21 cellular contexts compared by ENCODE assay signal in genomic region chr15:77877869-77878577, GRCh38.
DNase-seq lines count a peak whose midpoint lies in the region; ATAC-seq and TF ChIP-seq lines count a peak whose summit lies in the region.
"Had no signal": no experiment of that assay in that cellular context is flagged by ENCODE, and none has a peak within 500 bp of the region (broad histone marks: within the 10 kb centered on the region; RNA-seq: fewer than 3 reads in every experiment).

No MANE protein-coding gene starts in this region.

- no peak overlapping the region for H3K18ac ChIP-seq in IMR-90 (ENCODE audit: low read depth, low read length)

- H4K5ac ChIP-seq in IMR-90 (ENCODE audit: low read depth, low read length): no peak overlapping the region

- H2BK120ac ChIP-seq in IMR-90 (ENCODE audit: low read depth, low read length): no peak overlapping the region

- no peak overlapping the region for H3K27ac ChIP-seq in IMR-90 (ENCODE audit: insufficient read depth, low read length)
- peak overlapping the region; percentile 13 for H3K27ac ChIP-seq in muscle layer of colon (ENCODE audit: low read depth, low read length)
- H3K27ac ChIP-seq: A549 had no signal

- no peak overlapping the region for H2BK20ac ChIP-seq in IMR-90 (ENCODE audit: low read depth, low read length)

- no peak overlapping the region for H3K4me3 ChIP-seq in AG10803 (ENCODE audit: low read length)
- no peak overlapping the region for H3K4me3 ChIP-seq in IMR-90 (ENCODE audit: insufficient read depth, low read depth, low read length)
- H3K4me3 ChIP-seq in adipocyte (ENCODE audit: low read length): no peak overlapping the region
- H3K4me3 ChIP-seq in muscle layer of colon (ENCODE audit: low read depth in 1 of 2, low read length in 2 of 2): no peak overlapping the region
- H3K4me3 ChIP-seq: A549, GM23338, HAP-1 had no signal

- in situ Hi-C loops in IMR-90 (cut with MboI; ENCODE audit: low sequenced_read_pairs): no loop called here

- H3K9me1 ChIP-seq in IMR-90 (ENCODE audit: insufficient read depth, low read length): no peaks in the 10 kb centered on the region

- TF ChIP-seq POLR2A in IMR-90 (IDR thresholded peaks at IDR 0.05; ENCODE audit: low read depth, low read length): no peak

- TF ChIP-seq RAD21 in IMR-90 (IDR thresholded peaks at IDR 0.05; ENCODE audit: low read length): no peak

- H2AK9ac ChIP-seq in IMR-90 (replicated peaks; ENCODE audit: low read depth, low read length, poor library complexity): peak overlapping the region; percentile 31

- no peak overlapping the region for H3K9ac ChIP-seq in IMR-90 (ENCODE audit: low read depth, low read length)
- H3K9ac ChIP-seq in adipocyte (ENCODE audit: low read length): no peak overlapping the region
- H3K9ac ChIP-seq in muscle layer of colon (ENCODE audit: low read length): no peak overlapping the region

- no peaks in the 10 kb centered on the region for H3K79me1 ChIP-seq in IMR-90 (ENCODE audit: low read depth in 1 of 2, low read length in 2 of 2)

- ATAC-seq in IMR-90 (ENCODE audit: low read depth): no peak
- ATAC-seq: A549, GM23338, Panc1 had no signal

- H3K4me1 ChIP-seq in IMR-90 (ENCODE audit: control insufficient read depth, insufficient read depth, low read length) (no peaks in the 10 kb centered on the region), adipocyte (ENCODE audit: control insufficient read depth, insufficient read depth, low read length) (no peaks in the 10 kb centered on the region), muscle layer of colon (ENCODE audit: insufficient read depth, low read length) (no peaks in the 10 kb centered on the region)
- H3K4me1 ChIP-seq: A549, HAP-1 had no signal

- H2AFZ ChIP-seq in IMR-90 (replicated peaks; ENCODE audit: low read length, poor library complexity): no peak overlapping the region
- H2AFZ ChIP-seq: GM23338 had no signal

- TF ChIP-seq CTCF in AG10803 (conservative IDR thresholded peaks at IDR 0.05; ENCODE audit: low read length) (no peak), IMR-90 (conservative IDR thresholded peaks at IDR 0.05; ENCODE audit: low read depth, low read length) (no peak)

- no peak overlapping the region for H4K8ac ChIP-seq in IMR-90 (ENCODE audit: low read depth in 2 of 2, low read length in 2 of 2)

- H3K23ac ChIP-seq in IMR-90 (ENCODE audit: low read depth, low read length): no peak overlapping the region

- no peaks in the 10 kb centered on the region for H4K20me1 ChIP-seq in IMR-90 (ENCODE audit: insufficient read depth, low read length)

- no peak overlapping the region for H3K4me2 ChIP-seq in IMR-90 (ENCODE audit: low read depth, low read length)
- H3K4me2 ChIP-seq: A549, GM23338 had no signal

- H2BK5ac ChIP-seq in IMR-90 (ENCODE audit: low read depth, low read length, poor library complexity, severe bottlenecking): no peak overlapping the region

- H3K56ac ChIP-seq in IMR-90 (ENCODE audit: extremely low read depth, insufficient read depth, low read length): no peak overlapping the region

- no peak overlapping the region for H3K14ac ChIP-seq in IMR-90 (replicated peaks; ENCODE audit: low read depth, low read length)

- H3K36me3 ChIP-seq in IMR-90 (ENCODE audit: control insufficient read depth, insufficient read depth, low read length): no peaks in the 10 kb centered on the region
- no peaks in the 10 kb centered on the region for H3K36me3 ChIP-seq in adipocyte (ENCODE audit: control insufficient read depth, insufficient read depth, low read length, severe bottlenecking)
- no peaks in the 10 kb centered on the region for H3K36me3 ChIP-seq in muscle layer of colon (ENCODE audit: insufficient read depth, low read length)
- H3K36me3 ChIP-seq: HAP-1 had no signal

- no peak overlapping the region for H2AK5ac ChIP-seq in IMR-90 (ENCODE audit: low read depth, low read length)

- dilution Hi-C loops in IMR-90 (cut with HindIII; ENCODE audit: low sequenced_read_pairs, unreplicated experiment): no loop called here

- no TSS peak for BruUV-seq in IMR-90 (replicated peaks; lab: Mats Ljungman, UMichigan)

- no peaks in the 10 kb centered on the region for H3K9me3 ChIP-seq in IMR-90 (ENCODE audit: control insufficient read depth, insufficient read depth, low read length)
- H3K9me3 ChIP-seq in adipocyte (ENCODE audit: control insufficient read depth, low read length): no peaks in the 10 kb centered on the region
- H3K9me3 ChIP-seq in muscle layer of colon (ENCODE audit: low read length): no peaks in the 10 kb centered on the region
- H3K9me3 ChIP-seq: A549, HAP-1 had no signal

- intact Hi-C loops in IMR-90 (cut with micrococcal nuclease): no loop called here

- no peak overlapping the region for H4K91ac ChIP-seq in IMR-90 (ENCODE audit: insufficient read depth, low read depth, low read length)

- POLR2A ChIA-PET in IMR-90 (lab: Charles Lee; ENCODE audit: unreplicated experiment): no interaction called here

- CTCF ChIA-PET in IMR-90 (lab: Yijun Ruan, JAX): interaction anchor here (0.8 kb wide), 1 partner anchor 245 kb away, joined by 3 read pairs; no protein-coding TSS in a partner anchor

- no peak overlapping the region for H2BK15ac ChIP-seq in IMR-90 (ENCODE audit: low read depth, low read length)

- no CpG with 5 or more reads among the region's 5 CpGs for WGBS in IMR-90 (ENCODE audit: extremely low coverage in 2 of 2, insufficient read length in 1 of 2), 2 experiments

- H3K27me3 ChIP-seq in IMR-90 (ENCODE audit: control insufficient read depth, insufficient read depth, low read length) (peaks cover 5% of the 10 kb centered on the region), adipocyte (replicated peaks; ENCODE audit: control insufficient read depth, insufficient read depth, low read length) (no peaks in the 10 kb centered on the region), muscle layer of colon (ENCODE audit: control insufficient read depth in 1 of 2, insufficient read depth in 2 of 2, low read length in 2 of 2) (no peaks in the 10 kb centered on the region)

- no peak overlapping the region for H3K4ac ChIP-seq in IMR-90 (ENCODE audit: low read depth, low read length)

- DNase-seq in AG10803 (ENCODE audit: low read depth): peak; percentile 11
- DNase-seq in IMR-90: no peak
- peak; percentile 6 for DNase-seq in adipocyte (ENCODE audit: low read depth)
- DNase-seq in stimulated activated CD4-positive, alpha-beta T cell treated with anti-CD3 and anti-CD28 coated beads, Interleukin-4, amount 100 ng/mL, for 1 hour: no peak
- no peak for DNase-seq in NCI-H1092 (lab: John Stamatoyannopoulos, UW)
- no peak for DNase-seq in activated effector memory CD4-positive, alpha-beta T cell treated with Interleukin-2 at 50 U/mL for 16 hours
- DNase-seq: C1 segment of cervical spinal cord; CD4-positive, alpha-beta memory T cell; COR-L47; DMS53; NCI-H1105; NCI-H1436 treated with DMSO at 0.1 percent for 48 hours; NCI-H187 treated with DMSO at 0.1 percent for 48 hours; NCI-H2107; NCI-H526 treated with DMSO at 0.1 percent for 48 hours; SIG-M5 had no signal

TF ChIP-seq in IMR-90, 13 proteins besides CTCF, POLR2A, EP300 and RAD21:
- TF ChIP-seq USF2 (IDR thresholded peaks at IDR 0.05; ENCODE audit: low read depth, low read length) (no peak), NFE2L2 (IDR thresholded peaks at IDR 0.05; ENCODE audit: low read depth, low read length) (no peak), ELK1 (IDR thresholded peaks at IDR 0.05; ENCODE audit: borderline replicate concordance, low read depth, low read length) (no peak), FOS (IDR thresholded peaks at IDR 0.05; ENCODE audit: low read depth, low read length) (no peak), RFX5 (IDR thresholded peaks at IDR 0.05; ENCODE audit: low read depth, low read length) (no peak), CEBPB (IDR thresholded peaks at IDR 0.05; ENCODE audit: low read depth, low read length) (no peak), MXI1 (IDR thresholded peaks at IDR 0.05; ENCODE audit: borderline replicate concordance, low read depth, low read length) (no peak)

Comparison
In these comparisons a context has a peak if more than half of its experiments do, and no peak if none do; other contexts are left out.
1. DNase-seq: peak in AG10803 (single experiment) and adipocyte (single experiment); none in IMR-90 (single experiment), stimulated activated CD4-positive, alpha-beta T cell treated with anti-CD3 and anti-CD28 coated beads, Interleukin-4, amount 100 ng/mL, for 1 hour (single experiment), NCI-H1092 (single experiment) and activated effector memory CD4-positive, alpha-beta T cell treated with Interleukin-2 at 50 U/mL for 16 hours (single experiment).